Comparison of ENCODE assay signal across 1 cellular context in genomic region chr10:99993994-99994689, GRCh38.
TF ChIP-seq lines count a peak whose summit lies in the region.

No MANE protein-coding gene starts in this region.

TF ChIP-seq in WTC11, 78 proteins besides CTCF, POLR2A, EP300 and RAD21 (continued from another document):
- TF ChIP-seq ARID4B (CRISPR knock-in tag; IDR thresholded peaks at IDR 0.05; ENCODE audit: borderline replicate concordance) (no peak), OVOL2 (CRISPR knock-in tag; IDR thresholded peaks at IDR 0.05; ENCODE audit: borderline replicate concordance) (no peak), NR1H2 (CRISPR knock-in tag; IDR thresholded peaks at IDR 0.05) (no peak)
